16 cellular contexts compared by ENCODE assay signal in genomic region chr11:123409456-123409801, GRCh38.
"Had no signal": no experiment of that assay in that cellular context is flagged by ENCODE, and none has a peak within 500 bp of the region (broad histone marks: within the 10 kb centered on the region; RNA-seq: fewer than 3 reads in every experiment).

No MANE protein-coding gene starts in this region.

- DNase-seq: activated B cell treated with CpG ODN at 0.5 μM for 24 hours; activated CD4-positive, alpha-beta T cell treated with anti-CD3 and anti-CD28 coated beads for 48 hours; activated CD8-positive, alpha-beta T cell treated with anti-CD3 and anti-CD28 coated beads for 36 hours; activated effector memory CD4-positive, alpha-beta T cell treated with Interleukin-2 at 50 U/mL for 16 hours; activated naive CD4-positive, alpha-beta T cell treated with anti-CD3 and anti-CD28 coated beads, Interleukin-2, amount 50 U/mL, for 16 hours; activated T-cell treated with anti-CD3 and anti-CD28 coated beads, Interleukin-2, amount 50 U/mL, for 4 hours; adrenal gland; dorsolateral prefrontal cortex; erythroblast; left colon; midbrain; pancreas; sigmoid colon; stimulated activated CD4-positive, alpha-beta T cell treated with anti-CD3 and anti-CD28 coated beads, Interleukin-1b, Interleukin-23, amount 100 ng/mL, for 48 hours; stimulated activated naive CD8-positive, alpha-beta T cell treated with anti-CD3 and anti-CD28 coated beads, Interleukin-15, amount 100 ng/mL, for 72 hours had no signal

- ATAC-seq: activated CD8-positive, alpha-beta T cell treated with anti-CD3 and anti-CD28 coated beads for 36 hours; activated T-cell treated with anti-CD3 and anti-CD28 coated beads, Interleukin-2, amount 50 U/mL, for 4 hours; gastroesophageal sphincter; pancreas; stimulated activated naive CD8-positive, alpha-beta T cell treated with anti-CD3 and anti-CD28 coated beads, Interleukin-15, amount 100 ng/mL, for 72 hours had no signal

- H3K27ac ChIP-seq: adrenal gland, dorsolateral prefrontal cortex, gastroesophageal sphincter, pancreas, sigmoid colon had no signal
